In the genomic region with DNA sequence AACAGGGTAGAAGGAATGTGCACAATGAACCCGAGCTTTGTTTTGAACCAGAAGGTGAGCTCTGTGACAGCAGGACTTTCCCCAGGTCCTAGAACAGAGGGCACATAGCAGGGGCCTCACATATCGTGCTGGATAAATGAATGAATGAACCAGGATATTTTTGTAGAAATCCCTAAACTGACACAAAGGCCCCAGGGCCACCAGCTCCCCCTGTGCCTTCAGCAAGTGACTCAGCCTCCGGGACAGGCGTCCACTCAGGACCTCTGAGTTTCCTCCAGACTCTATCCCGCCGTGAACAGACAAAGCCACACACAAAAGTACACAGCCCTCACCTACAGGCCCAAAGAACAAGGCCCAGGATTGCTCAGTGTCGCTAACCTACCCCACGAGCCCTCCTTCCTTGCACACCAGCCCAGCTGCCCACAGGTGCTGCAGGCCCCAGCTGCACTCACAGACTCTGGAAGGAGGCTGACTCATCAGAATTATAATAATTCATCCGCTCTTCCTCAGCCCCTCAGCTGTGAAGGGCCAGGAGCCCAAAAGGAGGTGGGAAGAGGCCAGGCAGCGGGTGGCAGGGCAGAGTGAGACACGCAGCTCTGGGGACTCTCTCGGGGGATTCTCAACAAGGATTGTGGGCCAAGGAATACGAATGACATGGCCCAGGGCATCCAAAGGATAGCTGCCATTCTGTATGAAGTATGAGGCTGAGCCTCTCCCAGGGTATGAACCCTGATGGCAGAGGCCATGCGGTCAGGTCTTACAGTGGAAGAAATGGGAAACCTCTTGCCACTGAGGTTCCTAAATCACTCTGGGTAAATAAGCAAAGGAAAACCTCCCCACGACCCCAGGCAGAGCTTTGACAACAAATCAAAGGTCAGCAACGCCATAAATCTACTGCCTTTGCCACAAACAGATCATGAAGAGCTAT, we compare ENCODE assay signal across 1 cellular context.
TF ChIP-seq lines count a peak whose summit lies in the region.

No MANE protein-coding gene starts in this region.

TF ChIP-seq in GM12878, 131 proteins besides CTCF, POLR2A, EP300 and RAD21:
- TF ChIP-seq, protein P1, sequence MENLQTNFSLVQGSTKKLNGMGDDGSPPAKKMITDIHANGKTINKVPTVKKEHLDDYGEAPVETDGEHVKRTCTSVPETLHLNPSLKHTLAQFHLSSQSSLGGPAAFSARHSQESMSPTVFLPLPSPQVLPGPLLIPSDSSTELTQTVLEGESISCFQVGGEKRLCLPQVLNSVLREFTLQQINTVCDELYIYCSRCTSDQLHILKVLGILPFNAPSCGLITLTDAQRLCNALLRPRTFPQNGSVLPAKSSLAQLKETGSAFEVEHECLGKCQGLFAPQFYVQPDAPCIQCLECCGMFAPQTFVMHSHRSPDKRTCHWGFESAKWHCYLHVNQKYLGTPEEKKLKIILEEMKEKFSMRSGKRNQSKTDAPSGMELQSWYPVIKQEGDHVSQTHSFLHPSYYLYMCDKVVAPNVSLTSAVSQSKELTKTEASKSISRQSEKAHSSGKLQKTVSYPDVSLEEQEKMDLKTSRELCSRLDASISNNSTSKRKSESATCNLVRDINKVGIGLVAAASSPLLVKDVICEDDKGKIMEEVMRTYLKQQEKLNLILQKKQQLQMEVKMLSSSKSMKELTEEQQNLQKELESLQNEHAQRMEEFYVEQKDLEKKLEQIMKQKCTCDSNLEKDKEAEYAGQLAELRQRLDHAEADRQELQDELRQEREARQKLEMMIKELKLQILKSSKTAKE (IDR thresholded peaks at IDR 0.05; ENCODE audit: low read depth, poor library complexity, severe bottlenecking): no peak
- TF ChIP-seq BCL3 (IDR thresholded peaks at IDR 0.05; ENCODE audit: borderline replicate concordance, insufficient read depth, low read depth, low read length, poor library complexity, severe bottlenecking): peak; percentile 73
